In the genomic region with DNA sequence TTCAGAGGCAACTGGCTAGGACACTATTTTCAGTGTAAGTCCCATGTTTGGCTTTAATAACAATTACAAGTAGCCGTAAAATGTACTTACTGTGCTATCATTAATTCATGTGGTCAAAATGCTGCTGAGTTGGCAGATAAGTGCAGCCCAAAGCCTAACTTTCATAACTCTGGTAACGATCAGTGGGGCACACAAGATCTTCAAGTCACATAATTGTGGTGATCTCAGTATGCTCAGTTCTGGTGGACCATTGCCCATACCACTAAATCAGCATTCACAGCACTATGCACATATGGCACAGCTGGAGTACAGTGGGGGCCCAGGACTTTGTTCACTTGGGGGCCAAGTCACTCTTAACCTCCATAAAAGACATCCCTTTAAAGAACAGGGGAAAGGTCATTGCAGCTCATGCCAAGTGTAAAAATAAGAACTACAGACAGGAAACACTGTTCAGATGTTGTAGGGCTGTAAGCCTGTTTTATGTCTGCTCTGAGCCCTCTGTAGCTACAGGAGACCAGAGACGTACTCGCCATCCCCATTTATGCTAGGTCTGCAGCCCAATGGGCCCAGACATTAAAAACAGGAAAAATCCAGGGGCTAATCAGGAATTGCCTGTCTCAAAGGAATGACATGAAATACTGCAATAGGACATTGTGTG, we compare ENCODE assay signal across 1 cellular context.
TF ChIP-seq lines count a peak whose summit lies in the region.

No MANE protein-coding gene starts in this region.

TF ChIP-seq in IMR-90, 13 proteins besides CTCF, POLR2A, EP300 and RAD21:
- TF ChIP-seq MAFK (IDR thresholded peaks at IDR 0.05; ENCODE audit: low read depth, low read length), result peak; percentile 65
- no peak for TF ChIP-seq MAZ (IDR thresholded peaks at IDR 0.05; ENCODE audit: borderline replicate concordance, low read depth, low read length)
